Comparison of ENCODE assay signal across 17 cellular contexts in the genomic region with DNA sequence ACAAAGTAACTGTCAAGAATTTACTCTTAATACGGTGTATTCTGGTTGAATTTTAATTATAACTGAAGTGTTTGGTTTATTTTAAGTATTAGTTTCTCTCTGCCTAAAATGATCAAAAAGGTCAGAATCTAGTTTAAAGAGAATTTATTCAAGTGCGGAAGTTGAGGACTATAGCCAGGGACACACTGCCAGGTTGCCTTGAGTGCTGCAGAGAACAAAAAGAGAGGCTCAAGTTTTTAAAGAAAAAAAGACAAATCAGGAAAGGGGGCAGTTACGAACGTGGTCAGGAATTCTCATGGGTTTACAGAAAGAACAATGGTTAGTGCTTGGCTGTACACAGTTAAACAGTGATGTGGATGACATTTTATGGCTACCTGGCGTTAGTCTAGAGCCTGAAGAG.
A peak's percentile ranks its signal among the peaks of the same experiment; 100 is the strongest.
DNase-seq lines count a peak whose midpoint lies in the region; ATAC-seq, FAIRE-seq and TF ChIP-seq lines count a peak whose summit lies in the region.
"Had no signal": no experiment of that assay in that cellular context is flagged by ENCODE, and none has a peak within 500 bp of the region (broad histone marks: within the 10 kb centered on the region; RNA-seq: fewer than 3 reads in every experiment).

No MANE protein-coding gene starts in this region.

- TF ChIP-seq RAD21 in HepG2 (CRISPR knock-in tag; IDR thresholded peaks at IDR 0.05): no peak

- H3K36me3 ChIP-seq in HepG2 (replicated peaks in 1 of 2; ENCODE audit: control insufficient read depth in 1 of 2, insufficient read depth in 2 of 2, low read length in 2 of 2): peaks cover 15 to 56% of the 10 kb centered on the region in 2 experiments; a peak in 4 of 5 replicates
- H3K36me3 ChIP-seq in right lobe of liver: no peaks in the 10 kb centered on the region
- H3K36me3 ChIP-seq in thyroid gland: peaks cover 0 to 7% of the 10 kb centered on the region in 2 donors
- peaks cover 0 to 40% (median 8%) of the 10 kb centered on the region in 9 donors for H3K36me3 ChIP-seq in heart left ventricle

- POLR2A ChIA-PET in HepG2 (lab: Yijun Ruan, JAX): no interaction called here

- BruUV-seq in HepG2 (replicated peaks; lab: Mats Ljungman, UMichigan): TSS peak; percentile 18

- ATAC-seq in HepG2 (no peak), right lobe of liver (no peak), heart left ventricle (no peak)
- ATAC-seq: HCT116 had no signal

- TF ChIP-seq EP300 in HepG2 (IDR thresholded peaks at IDR 0.05; ENCODE audit: low read depth in 2 of 2, low read length in 2 of 2) (no peak), HepG2 (CRISPR knock-in tag; IDR thresholded peaks at IDR 0.05; ENCODE audit: borderline replicate concordance) (no peak)

- CTCF ChIA-PET in HepG2 (lab: Yijun Ruan, JAX; ENCODE audit: low intra/inter-chr PET ratio, low total read pairs): no interaction called here

- H3K27ac ChIP-seq in HepG2 (ENCODE audit: extremely low read length, insufficient read depth, low read length): no peak overlapping the region
- H3K27ac ChIP-seq in right lobe of liver: no peak overlapping the region
- H3K27ac ChIP-seq in thyroid gland: peak overlapping the region; percentile 51 to 80 (median 80)
- peak overlapping the region in 1 of 12 donors; percentile 15 for H3K27ac ChIP-seq in heart left ventricle
- H3K27ac ChIP-seq: BLaER1, HL-60 had no signal

- in situ Hi-C loops in HepG2 (cut with HindIII; ENCODE audit: extremely low pct_ligation_motif_present, low pct_unique_long_range_greater_than_20kb): no loop called here

- no peak overlapping the region for H3K4me2 ChIP-seq in HepG2 (ENCODE audit: low read depth, low read length)
- H3K4me2 ChIP-seq: BLaER1 had no signal

- no peak for TF ChIP-seq POLR2A in HepG2 (IDR thresholded peaks at IDR 0.05; ENCODE audit: insufficient read depth in 1 of 2, low read depth in 2 of 2, low read length in 2 of 2)
- no peak for TF ChIP-seq POLR2A in right lobe of liver (IDR thresholded peaks at IDR 0.05)
- TF ChIP-seq POLR2A in thyroid gland (IDR thresholded peaks at IDR 0.05): no peak
- TF ChIP-seq POLR2A in heart left ventricle (IDR thresholded peaks at IDR 0.05): no peak

- no peaks in the 10 kb centered on the region for H4K20me1 ChIP-seq in HepG2 (ENCODE audit: insufficient read depth, low read length)
- H4K20me1 ChIP-seq: BLaER1 had no signal

- H3K4me3 ChIP-seq in HepG2 (replicated peaks in 1 of 3; ENCODE audit: insufficient read depth in 1 of 3, low read depth in 2 of 3, low read length in 3 of 3): no peak overlapping the region
- no peak overlapping the region for H3K4me3 ChIP-seq in right lobe of liver
- no peak overlapping the region for H3K4me3 ChIP-seq in thyroid gland (replicated peaks in 1 of 3)
- H3K4me3 ChIP-seq in heart left ventricle: no peak overlapping the region
- H3K4me3 ChIP-seq: BLaER1 had no signal

- H3K9ac ChIP-seq in HepG2 (ENCODE audit: insufficient read depth, low read depth, low read length): no peak overlapping the region
- H3K9ac ChIP-seq: BLaER1 had no signal

- H3K27me3 ChIP-seq in HepG2 (ENCODE audit: control insufficient read depth in 1 of 2, insufficient read depth in 2 of 2, low read length in 2 of 2) (no peaks in the 10 kb centered on the region), right lobe of liver (no peaks in the 10 kb centered on the region), thyroid gland (no peaks in the 10 kb centered on the region), heart left ventricle (no peaks in the 10 kb centered on the region)
- H3K27me3 ChIP-seq: BLaER1 had no signal

- H2AFZ ChIP-seq in HepG2 (ENCODE audit: low read length): no peak overlapping the region

- FAIRE-seq in HepG2 (lab: Jason Lieb, UNC): no peak

- no peaks in the 10 kb centered on the region for H3K79me2 ChIP-seq in HepG2 (ENCODE audit: insufficient read depth, low read length)

- 78% methylated on average over 5 of the region's 5 CpGs for WGBS in HepG2 (ENCODE audit: low lambda C conversion rate)
- WGBS in right lobe of liver (ENCODE audit: insufficient coverage, low coverage, low lambda C conversion rate, missing lambda C conversion rate): 60% methylated on average over 5 of the region's 5 CpGs
- WGBS in thyroid gland, 2 donors: 23 to 28% methylated on average over 5 of the region's 5 CpGs
- 40 to 70% (median 51%) methylated on average over 5 of the region's 5 CpGs for WGBS in heart left ventricle, 4 donors

- intact Hi-C loops in HepG2 (cut with micrococcal nuclease; ENCODE audit: unreplicated experiment) (no loop called here), right lobe of liver (cut with DNase I) (no loop called here), thyroid gland (cut with DNase I) (no loop called here), heart left ventricle (cut with DNase I) (loop anchor here in 1 of 10 donors (10.0 kb wide), 1 partner anchor 76 kb away; no protein-coding TSS in a partner anchor)

- H3K4me1 ChIP-seq in HepG2 (ENCODE audit: insufficient read depth, low read length) (peaks cover 8% of the 10 kb centered on the region), right lobe of liver (no peaks in the 10 kb centered on the region), thyroid gland (peaks cover 22 to 53% of the 10 kb centered on the region in 2 donors), heart left ventricle (peaks cover 0 to 18% (median 0%) of the 10 kb centered on the region in 12 donors)
- H3K4me1 ChIP-seq: BLaER1 had no signal

- no peak for DNase-seq in HepG2 (ENCODE audit: low spot score)
- DNase-seq in right lobe of liver: no peak
- peak; percentile 37 for DNase-seq in medulla oblongata (ENCODE audit: extremely low spot score)
- peak; percentile 50 to 57 for DNase-seq in thyroid gland
- DNase-seq in stimulated activated CD4-positive, alpha-beta T cell treated with anti-CD3 and anti-CD28 coated beads, Interleukin-12 subunit alpha, Interleukin-12 subunit beta, amount 100 ng/mL, for 4 hours: no peak
- no peak for DNase-seq in iPS-NIHi11 (ENCODE audit: low spot score)
- no peak for DNase-seq in heart left ventricle
- DNase-seq: 8988T; CD4-positive, alpha-beta memory T cell; DMS153; DMS79; GDM1; HFFc6; IMR-90 had no signal

- H3K9me3 ChIP-seq in HepG2 (ENCODE audit: low read length): no peaks in the 10 kb centered on the region
- H3K9me3 ChIP-seq in right lobe of liver: no peaks in the 10 kb centered on the region
- no peaks in the 10 kb centered on the region for H3K9me3 ChIP-seq in thyroid gland
- H3K9me3 ChIP-seq in heart left ventricle: peaks cover 0 to 5% (median 0%) of the 10 kb centered on the region in 12 donors

- TF ChIP-seq CTCF in HepG2 (CRISPR knock-in tag; IDR thresholded peaks at IDR 0.05) (no peak), right lobe of liver (IDR thresholded peaks at IDR 0.05) (no peak), thyroid gland (IDR thresholded peaks at IDR 0.05) (no peak), heart left ventricle (IDR thresholded peaks at IDR 0.05) (no peak)

TF ChIP-seq in HepG2, 621 proteins besides CTCF, POLR2A, EP300 and RAD21 (continues in another document):
- TF ChIP-seq, protein P1, sequence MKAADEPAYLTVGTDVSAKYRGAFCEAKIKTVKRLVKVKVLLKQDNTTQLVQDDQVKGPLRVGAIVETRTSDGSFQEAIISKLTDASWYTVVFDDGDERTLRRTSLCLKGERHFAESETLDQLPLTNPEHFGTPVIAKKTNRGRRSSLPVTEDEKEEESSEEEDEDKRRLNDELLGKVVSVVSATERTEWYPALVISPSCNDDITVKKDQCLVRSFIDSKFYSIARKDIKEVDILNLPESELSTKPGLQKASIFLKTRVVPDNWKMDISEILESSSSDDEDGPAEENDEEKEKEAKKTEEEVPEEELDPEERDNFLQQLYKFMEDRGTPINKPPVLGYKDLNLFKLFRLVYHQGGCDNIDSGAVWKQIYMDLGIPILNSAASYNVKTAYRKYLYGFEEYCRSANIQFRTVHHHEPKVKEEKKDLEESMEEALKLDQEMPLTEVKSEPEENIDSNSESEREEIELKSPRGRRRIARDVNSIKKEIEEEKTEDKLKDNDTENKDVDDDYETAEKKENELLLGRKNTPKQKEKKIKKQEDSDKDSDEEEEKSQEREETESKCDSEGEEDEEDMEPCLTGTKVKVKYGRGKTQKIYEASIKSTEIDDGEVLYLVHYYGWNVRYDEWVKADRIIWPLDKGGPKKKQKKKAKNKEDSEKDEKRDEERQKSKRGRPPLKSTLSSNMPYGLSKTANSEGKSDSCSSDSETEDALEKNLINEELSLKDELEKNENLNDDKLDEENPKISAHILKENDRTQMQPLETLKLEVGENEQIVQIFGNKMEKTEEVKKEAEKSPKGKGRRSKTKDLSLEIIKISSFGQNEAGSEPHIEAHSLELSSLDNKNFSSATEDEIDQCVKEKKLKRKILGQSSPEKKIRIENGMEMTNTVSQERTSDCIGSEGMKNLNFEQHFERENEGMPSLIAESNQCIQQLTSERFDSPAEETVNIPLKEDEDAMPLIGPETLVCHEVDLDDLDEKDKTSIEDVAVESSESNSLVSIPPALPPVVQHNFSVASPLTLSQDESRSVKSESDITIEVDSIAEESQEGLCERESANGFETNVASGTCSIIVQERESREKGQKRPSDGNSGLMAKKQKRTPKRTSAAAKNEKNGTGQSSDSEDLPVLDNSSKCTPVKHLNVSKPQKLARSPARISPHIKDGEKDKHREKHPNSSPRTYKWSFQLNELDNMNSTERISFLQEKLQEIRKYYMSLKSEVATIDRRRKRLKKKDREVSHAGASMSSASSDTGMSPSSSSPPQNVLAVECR (CRISPR knock-in tag; IDR thresholded peaks at IDR 0.05; ENCODE audit: borderline replicate concordance): no peak
- TF ChIP-seq POLR2AphosphoS5 (IDR thresholded peaks at IDR 0.05; ENCODE audit: low read depth, low read length) (no peak), GABPB1 (CRISPR knock-in tag; IDR thresholded peaks at IDR 0.05) (no peak), SETDB1 (CRISPR knock-in tag; IDR thresholded peaks at IDR 0.05; ENCODE audit: borderline replicate concordance) (no peak), NR1H2 (CRISPR knock-in tag; IDR thresholded peaks at IDR 0.05; ENCODE audit: borderline replicate concordance, low read depth) (no peak), CBX5 (CRISPR knock-in tag; IDR thresholded peaks at IDR 0.05; ENCODE audit: borderline replicate concordance) (no peak), HNF4G (IDR thresholded peaks at IDR 0.05; ENCODE audit: borderline replicate concordance, low read depth, low read length) (no peak), HNF4G (CRISPR knock-in tag; IDR thresholded peaks at IDR 0.05; ENCODE audit: borderline replicate concordance, low read depth) (no peak)
- TF ChIP-seq, protein P2, sequence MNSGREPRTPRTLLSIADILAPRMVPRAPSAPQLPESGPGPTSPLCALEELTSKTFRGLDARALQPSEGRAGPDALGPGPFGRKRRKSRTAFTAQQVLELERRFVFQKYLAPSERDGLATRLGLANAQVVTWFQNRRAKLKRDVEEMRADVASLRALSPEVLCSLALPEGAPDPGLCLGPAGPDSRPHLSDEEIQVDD (CRISPR knock-in tag; IDR thresholded peaks at IDR 0.05; ENCODE audit: borderline replicate concordance): no peak

Comparison
In these comparisons a context has a peak if more than half of its experiments do, and no peak if none do; other contexts are left out.
1. DNase-seq: peak in medulla oblongata (single experiment) and thyroid gland (2 of 2); none in HepG2 (single experiment), right lobe of liver (0 of 3), stimulated activated CD4-positive, alpha-beta T cell treated with anti-CD3 and anti-CD28 coated beads, Interleukin-12 subunit alpha, Interleukin-12 subunit beta, amount 100 ng/mL, for 4 hours (single experiment), iPS-NIHi11 (single experiment) and heart left ventricle (0 of 5).
2. H3K27ac ChIP-seq: peak in thyroid gland (3 of 3); none in HepG2 (single experiment) and right lobe of liver (0 of 3).